8 cellular contexts compared by ENCODE assay signal in genomic region chr17:57988301-57989010, GRCh38. TPM values are rescaled to one million over a fixed set of nuclear protein-coding genes. Genes with fewer than 3 reads are reported as not detected.
DNase-seq lines count a peak whose midpoint lies in the region; ATAC-seq and TF ChIP-seq lines count a peak whose summit lies in the region.

No MANE protein-coding gene starts in this region.

- peak overlapping the region; percentile 86 to 97 (median 96) for H3K27ac ChIP-seq in BLaER1 treated with 17β-estradiol and CSF1 and Interleukin-3, amounts not matched to agents 10 nM and 100 nM
- peak overlapping the region; percentile 97 to 98 (median 98) for H3K27ac ChIP-seq in esophagus muscularis mucosa (replicated peaks in 1 of 4)
- peak overlapping the region; percentile 82 for H3K27ac ChIP-seq in muscle layer of colon (ENCODE audit: low read depth, low read length)

- H3K4me3 ChIP-seq in BLaER1 treated with 17β-estradiol and CSF1 and Interleukin-3, amounts not matched to agents 10 nM and 100 nM, result peak overlapping the region; percentile 76 to 95 (median 90)
- H3K4me3 ChIP-seq in esophagus muscularis mucosa (peak overlapping the region; percentile 77 to 92 (median 83)), muscle layer of colon (ENCODE audit: low read depth in 1 of 2, low read length in 2 of 2) (peak overlapping the region; percentile 51 to 77)

- peak; percentile 74 for ATAC-seq in GM19023 (IDR thresholded peaks at IDR 0.05; ENCODE audit: unreplicated experiment)
- peak; percentile 62 for ATAC-seq in HG03108 (IDR thresholded peaks at IDR 0.05; ENCODE audit: unreplicated experiment)

- TF ChIP-seq EP300 in esophagus muscularis mucosa (IDR thresholded peaks at IDR 0.05), result no peak

- H3K4me2 ChIP-seq in BLaER1 treated with 17β-estradiol and CSF1 and Interleukin-3, amounts not matched to agents 10 nM and 100 nM, result peak overlapping the region; percentile 82 to 97 (median 95)

- H3K27me3 Mint-ChIP-seq in activated CD4-positive, alpha-beta memory T cell treated with anti-CD3 and anti-CD28 coated beads, Interleukin-2, amount 10 ng/mL, durations not matched to agents 7 days and 5 days, result no peaks in the 10 kb centered on the region

- no peak for TF ChIP-seq POLR2A in esophagus muscularis mucosa (IDR thresholded peaks at IDR 0.05; ENCODE audit: low read depth)

- peaks cover 65 to 80% (median 74%) of the 10 kb centered on the region in 10 experiments for H3K4me1 ChIP-seq in BLaER1 treated with 17β-estradiol and CSF1 and Interleukin-3, amounts not matched to agents 10 nM and 100 nM
- H3K4me1 ChIP-seq in esophagus muscularis mucosa, result peaks cover 37 to 58% (median 53%) of the 10 kb centered on the region in 4 donors
- H3K4me1 ChIP-seq in muscle layer of colon (ENCODE audit: insufficient read depth, low read length), result peaks cover 38% of the 10 kb centered on the region

- peaks cover 33 to 54% (median 42%) of the 10 kb centered on the region in 11 experiments; a peak in 21 of 22 replicates for H4K20me1 ChIP-seq in BLaER1 treated with 17β-estradiol and CSF1 and Interleukin-3, amounts not matched to agents 10 nM and 100 nM

- peaks cover 65% of the 10 kb centered on the region for H3K4me1 Mint-ChIP-seq in activated CD4-positive, alpha-beta memory T cell treated with anti-CD3 and anti-CD28 coated beads, Interleukin-2, amount 10 ng/mL, durations not matched to agents 7 days and 5 days

- DNase-seq in NCI-H524 (lab: John Stamatoyannopoulos, UW) (peak; percentile 73 to 78), esophagus muscularis mucosa (ENCODE audit: extremely low spot score) (peak; percentile 93), superior temporal gyrus (ENCODE audit: extremely low spot score) (peak; percentile 68)
- peak; percentile 73 for DNase-seq in activated CD4-positive, alpha-beta memory T cell treated with anti-CD3 and anti-CD28 coated beads, Interleukin-2, amount 10 ng/mL, durations not matched to agents 7 days and 5 days

- H3K36me3 Mint-ChIP-seq in activated CD4-positive, alpha-beta memory T cell treated with anti-CD3 and anti-CD28 coated beads, Interleukin-2, amount 10 ng/mL, durations not matched to agents 7 days and 5 days (ENCODE audit: low read depth), result peaks cover 37% of the 10 kb centered on the region

- CTCF ChIA-PET in activated CD4-positive, alpha-beta memory T cell treated with anti-CD3 and anti-CD28 coated beads, Interleukin-2, amount 10 ng/mL, durations not matched to agents 7 days and 5 days (lab: Charles Lee), result interaction anchor here (0.9 to 1.2 kb wide), 3 partner anchors 11 to 131 kb away, joined by 4 to 10 read pairs (median 5); partner anchors contain the start of gene SRSF1

- no peaks in the 10 kb centered on the region for H3K27me3 ChIP-seq in BLaER1 treated with 17β-estradiol and CSF1 and Interleukin-3, amounts not matched to agents 10 nM and 100 nM
- H3K27me3 ChIP-seq in esophagus muscularis mucosa (no peaks in the 10 kb centered on the region), muscle layer of colon (ENCODE audit: control insufficient read depth in 1 of 2, insufficient read depth in 2 of 2, low read length in 2 of 2) (no peaks in the 10 kb centered on the region)

- intact Hi-C loops in esophagus muscularis mucosa (cut with DNase I), result loop anchor here (5.0 kb wide), 3 partner anchors 36 to 111 kb away; no protein-coding TSS in a partner anchor

- WGBS in esophagus muscularis mucosa, result 1% methylated on average over 10 of the region's 49 CpGs

- peak overlapping the region; percentile 93 to 98 (median 97) for H3K9ac ChIP-seq in BLaER1 treated with 17β-estradiol and CSF1 and Interleukin-3, amounts not matched to agents 10 nM and 100 nM
- H3K9ac ChIP-seq in muscle layer of colon (ENCODE audit: low read length), result peak overlapping the region; percentile 79

- H3K27ac Mint-ChIP-seq in activated CD4-positive, alpha-beta memory T cell treated with anti-CD3 and anti-CD28 coated beads, Interleukin-2, amount 10 ng/mL, durations not matched to agents 7 days and 5 days, result peak overlapping the region; percentile 89

- peaks cover 1 to 23% (median 14%) of the 10 kb centered on the region in 11 experiments; a peak in 12 of 22 replicates for H3K36me3 ChIP-seq in BLaER1 treated with 17β-estradiol and CSF1 and Interleukin-3, amounts not matched to agents 10 nM and 100 nM
- H3K36me3 ChIP-seq in esophagus muscularis mucosa (no peaks in the 10 kb centered on the region), muscle layer of colon (ENCODE audit: insufficient read depth, low read length) (no peaks in the 10 kb centered on the region)

- POLR2A ChIA-PET in activated CD4-positive, alpha-beta memory T cell treated with anti-CD3 and anti-CD28 coated beads, Interleukin-2, amount 10 ng/mL, durations not matched to agents 7 days and 5 days (lab: Charles Lee), result interaction anchor here (1.0 to 5.4 kb wide), 5 partner anchors 8 to 128 kb away, joined by 4 to 61 read pairs (median 7); partner anchors contain the start of gene SRSF1

- TF ChIP-seq CTCF in esophagus muscularis mucosa (IDR thresholded peaks at IDR 0.05), result no peak

- H3K9me3 Mint-ChIP-seq in activated CD4-positive, alpha-beta memory T cell treated with anti-CD3 and anti-CD28 coated beads, Interleukin-2, amount 10 ng/mL, durations not matched to agents 7 days and 5 days, result no peaks in the 10 kb centered on the region

- H3K4me3 Mint-ChIP-seq in activated CD4-positive, alpha-beta memory T cell treated with anti-CD3 and anti-CD28 coated beads, Interleukin-2, amount 10 ng/mL, durations not matched to agents 7 days and 5 days, result peak overlapping the region; percentile 91

- no peaks in the 10 kb centered on the region for H3K9me3 ChIP-seq in BLaER1 treated with 17β-estradiol and CSF1 and Interleukin-3, amounts not matched to agents 10 nM and 100 nM (replicated peaks in 1 of 11)
- H3K9me3 ChIP-seq in esophagus muscularis mucosa (no peaks in the 10 kb centered on the region), muscle layer of colon (ENCODE audit: low read length) (no peaks in the 10 kb centered on the region)

RNA-seq across cellular contexts. Expression of gene VEZF1, which starts 0.4 kb away (rescaled TPM):
- 10 to 100 TPM; 44.6 to 46.6 TPM for total RNA-seq in activated CD4-positive, alpha-beta memory T cell treated with anti-CD3 and anti-CD28 coated beads, Interleukin-2, amount 10 ng/mL, durations not matched to agents 7 days and 5 days
- 100 to 1,000 TPM in 3 of 4 donors, 10 to 100 TPM in 1; 98.9 to 154 (median 121) TPM for total RNA-seq in esophagus muscularis mucosa

RNA-seq across cellular contexts. Expression of gene SRSF1, which starts 18.6 kb away (rescaled TPM):
- 100 to 1,000 TPM; 298 to 304 TPM for total RNA-seq in activated CD4-positive, alpha-beta memory T cell treated with anti-CD3 and anti-CD28 coated beads, Interleukin-2, amount 10 ng/mL, durations not matched to agents 7 days and 5 days
- 100 to 1,000 TPM; 136 to 185 (median 156) TPM for total RNA-seq in esophagus muscularis mucosa

RNA-seq across cellular contexts. Expression of gene CUEDC1, which starts 33.2 kb away (rescaled TPM):
- total RNA-seq in activated CD4-positive, alpha-beta memory T cell treated with anti-CD3 and anti-CD28 coated beads, Interleukin-2, amount 10 ng/mL, durations not matched to agents 7 days and 5 days, result under 1 TPM in 1 of 2 experiments, not detected in 1; 0.25 TPM
- 10 to 100 TPM; 30.3 to 72.2 (median 51.2) TPM for total RNA-seq in esophagus muscularis mucosa

Comparison
In these comparisons a context has a peak if more than half of its experiments do, and no peak if none do; other contexts are left out.
1. Peak in every context shown above with its lines: DNase-seq, ATAC-seq, H3K4me3 ChIP-seq and H3K27ac ChIP-seq.
2. RNA of gene CUEDC1, which starts 33.2 kb away (total RNA-seq): 30.3 to 72.2 TPM in esophagus muscularis mucosa; 0.25 TPM in activated CD4-positive, alpha-beta memory T cell treated with anti-CD3 and anti-CD28 coated beads, Interleukin-2, amount 10 ng/mL, durations not matched to agents 7 days and 5 days; every median in the first group is over 10 times any median in the second.